In genomic region chr17:36755586-36755985, GRCh38 we compare ENCODE assay signal across 8 cellular contexts.
DNase-seq lines count a peak whose midpoint lies in the region; ATAC-seq lines count a peak whose summit lies in the region.

No MANE protein-coding gene starts in this region.

- no peaks in the 10 kb centered on the region for H3K4me1 Mint-ChIP-seq in stimulated activated naive CD8-positive, alpha-beta T cell treated with anti-CD3 and anti-CD28 coated beads, Interleukin-15, amount 100 ng/mL, for 72 hours

- no peaks in the 10 kb centered on the region for H3K27me3 Mint-ChIP-seq in stimulated activated naive CD8-positive, alpha-beta T cell treated with anti-CD3 and anti-CD28 coated beads, Interleukin-15, amount 100 ng/mL, for 72 hours

- no peak overlapping the region for H3K4me3 Mint-ChIP-seq in stimulated activated naive CD8-positive, alpha-beta T cell treated with anti-CD3 and anti-CD28 coated beads, Interleukin-15, amount 100 ng/mL, for 72 hours

- H3K9me3 Mint-ChIP-seq in stimulated activated naive CD8-positive, alpha-beta T cell treated with anti-CD3 and anti-CD28 coated beads, Interleukin-15, amount 100 ng/mL, for 72 hours: no peaks in the 10 kb centered on the region

- in situ Hi-C loops in G401 (cut with HindIII; ENCODE audit: low sequenced_read_pairs): no loop called here

- H3K27ac Mint-ChIP-seq in stimulated activated naive CD8-positive, alpha-beta T cell treated with anti-CD3 and anti-CD28 coated beads, Interleukin-15, amount 100 ng/mL, for 72 hours: no peak overlapping the region

- intact Hi-C loops in Right ventricle myocardium superior (cut with DNase I): no loop called here

- peak; percentile 54 for ATAC-seq in stimulated activated naive CD8-positive, alpha-beta T cell treated with anti-CD3 and anti-CD28 coated beads, Interleukin-15, amount 100 ng/mL, for 72 hours
- ATAC-seq in HG03135 (IDR thresholded peaks at IDR 0.05; ENCODE audit: unreplicated experiment) (no peak), Right ventricle myocardium superior (ENCODE audit: poor library complexity) (no peak)

- DNase-seq in G401 (ENCODE audit: low spot score) (peak; percentile 54), NCI-H146 treated with DMSO at 0.1 percent for 48 hours (lab: John Stamatoyannopoulos, UW; ENCODE audit: unreplicated experiment) (peak; percentile 53), iPS DF 19.7 (ENCODE audit: low read depth, low spot score) (peak; percentile 38), C1 segment of cervical spinal cord (lab: John Stamatoyannopoulos, UW) (no peak), Right ventricle myocardium superior (no peak)
- peak; percentile 69 for DNase-seq in activated CD8-positive, alpha-beta memory T cell treated with anti-CD3 and anti-CD28 coated beads, Interleukin-2, amount 50 U/mL, for 48 hours
- peak; percentile 13 to 28 for DNase-seq in stimulated activated naive CD8-positive, alpha-beta T cell treated with anti-CD3 and anti-CD28 coated beads, Interleukin-15, amount 100 ng/mL, for 72 hours

Comparison
In these comparisons a context has a peak if more than half of its experiments do, and no peak if none do; other contexts are left out.
1. DNase-seq: peak in G401 (single experiment), NCI-H146 treated with DMSO at 0.1 percent for 48 hours (single experiment), activated CD8-positive, alpha-beta memory T cell treated with anti-CD3 and anti-CD28 coated beads, Interleukin-2, amount 50 U/mL, for 48 hours (single experiment), iPS DF 19.7 (single experiment) and stimulated activated naive CD8-positive, alpha-beta T cell treated with anti-CD3 and anti-CD28 coated beads, Interleukin-15, amount 100 ng/mL, for 72 hours (2 of 2); none in C1 segment of cervical spinal cord (0 of 14) and Right ventricle myocardium superior (single experiment).